ENCODE assay signal across 8 cellular contexts in genomic region chr15:85785887-85786777, GRCh38. TPM values are rescaled to one million over a fixed set of nuclear protein-coding genes. Genes with fewer than 3 reads are reported as not detected.
DNase-seq lines count a peak whose midpoint lies in the region; ATAC-seq and TF ChIP-seq lines count a peak whose summit lies in the region.

No MANE protein-coding gene starts in this region.

- H3K27ac ChIP-seq in mesendoderm (ENCODE audit: low read depth, low read length) = peak overlapping the region; percentile 60

- peaks cover 35% of the 10 kb centered on the region for H3K79me1 ChIP-seq in mesendoderm (ENCODE audit: low read length)

- intact Hi-C loops in Right ventricle myocardium inferior (cut with DNase I) = no loop called here
- intact Hi-C loops in cardiac septum (cut with DNase I) = no loop called here

- TF ChIP-seq CTCF in cardiac fibroblast (IDR thresholded peaks at IDR 0.05; ENCODE audit: low read depth, low read length) = no peak

- H3K4me3 ChIP-seq in cardiac fibroblast (replicated peaks in 1 of 2; ENCODE audit: low read depth in 2 of 2, low read length in 2 of 2) (no peak overlapping the region), mesendoderm (ENCODE audit: low read length) (no peak overlapping the region)

- H3K79me2 ChIP-seq in mesendoderm (ENCODE audit: control insufficient read depth, insufficient read depth, low read length) = peaks cover 54% of the 10 kb centered on the region

- no peak overlapping the region for H2AK5ac ChIP-seq in mesendoderm (ENCODE audit: low read length)

- peak overlapping the region; percentile 46 for H3K18ac ChIP-seq in mesendoderm (ENCODE audit: low read length)

- H3K23ac ChIP-seq in mesendoderm (ENCODE audit: low read length) = peak overlapping the region; percentile 3

- no peak overlapping the region for H2BK15ac ChIP-seq in mesendoderm (replicated peaks; ENCODE audit: low read depth)

- H2BK120ac ChIP-seq in mesendoderm (ENCODE audit: low read depth, low read length) = peak overlapping the region; percentile 15

- H2BK5ac ChIP-seq in mesendoderm (ENCODE audit: low read length) = no peak overlapping the region

- no peak for DNase-seq in Right ventricle myocardium inferior (ENCODE audit: missing footprints)
- no peak for DNase-seq in cardiac septum (ENCODE audit: low spot score)
- DNase-seq in NCI-H69 (lab: John Stamatoyannopoulos, UW) = peak; percentile 85
- DNase-seq in cardiac fibroblast (ENCODE audit: low read depth in 2 of 2) = peak; percentile 43 to 56
- peak; percentile 70 for DNase-seq in mesendoderm
- DNase-seq in NK-92 (lab: John Stamatoyannopoulos, UW; ENCODE audit: unreplicated experiment) = no peak
- DNase-seq in GM19240 (ENCODE audit: insufficient read length, low spot score) = no peak

- ATAC-seq in Right ventricle myocardium inferior (peak; percentile 66), HG02798 (IDR thresholded peaks at IDR 0.05; ENCODE audit: poor library complexity, unreplicated experiment) (no peak)

- no peak overlapping the region for H3K4me2 ChIP-seq in mesendoderm (ENCODE audit: low read length)

- no peak overlapping the region for H4K5ac ChIP-seq in mesendoderm (ENCODE audit: low read length)

- H4K8ac ChIP-seq in mesendoderm (ENCODE audit: low read depth, low read length) = no peak overlapping the region

- H3K4ac ChIP-seq in mesendoderm (ENCODE audit: low read depth, low read length) = peak overlapping the region; percentile 59

- H3K56ac ChIP-seq in mesendoderm (ENCODE audit: low read length) = peak overlapping the region; percentile 67

- H3K9ac ChIP-seq in mesendoderm (ENCODE audit: low read length) = no peak overlapping the region

- no peaks in the 10 kb centered on the region for H3K36me3 ChIP-seq in mesendoderm (ENCODE audit: control insufficient read depth, insufficient read depth, low read length)

- peaks cover 19% of the 10 kb centered on the region for H3K4me1 ChIP-seq in mesendoderm (ENCODE audit: control insufficient read depth, low read depth, low read length)

- H3K27me3 ChIP-seq in mesendoderm (ENCODE audit: insufficient read depth, low read length, poor library complexity) = no peaks in the 10 kb centered on the region

- WGBS in mesendoderm (ENCODE audit: extremely low coverage, insufficient coverage, low lambda C conversion rate) = no CpG with 5 or more reads among the region's 10 CpGs

RNA-seq across cellular contexts. Expression of gene KLHL25, which starts 8.6 kb away (rescaled TPM):
- 4.5 TPM for total RNA-seq in Right ventricle myocardium inferior
- total RNA-seq in cardiac septum = 5.1 TPM
- 4.3 TPM for polyA plus RNA-seq in mesendoderm (2013, experiment 1 of 2)
- 4.4 TPM for polyA plus RNA-seq in mesendoderm (2013, experiment 2 of 2)

Comparison
In these comparisons a context has a peak if more than half of its experiments do, and no peak if none do; other contexts are left out.
1. DNase-seq: peak in NCI-H69 (single experiment), cardiac fibroblast (2 of 2) and mesendoderm (single experiment); none in Right ventricle myocardium inferior (single experiment), cardiac septum (single experiment), NK-92 (single experiment) and GM19240 (single experiment).